2 cellular contexts compared by ENCODE assay signal in the genomic region with DNA sequence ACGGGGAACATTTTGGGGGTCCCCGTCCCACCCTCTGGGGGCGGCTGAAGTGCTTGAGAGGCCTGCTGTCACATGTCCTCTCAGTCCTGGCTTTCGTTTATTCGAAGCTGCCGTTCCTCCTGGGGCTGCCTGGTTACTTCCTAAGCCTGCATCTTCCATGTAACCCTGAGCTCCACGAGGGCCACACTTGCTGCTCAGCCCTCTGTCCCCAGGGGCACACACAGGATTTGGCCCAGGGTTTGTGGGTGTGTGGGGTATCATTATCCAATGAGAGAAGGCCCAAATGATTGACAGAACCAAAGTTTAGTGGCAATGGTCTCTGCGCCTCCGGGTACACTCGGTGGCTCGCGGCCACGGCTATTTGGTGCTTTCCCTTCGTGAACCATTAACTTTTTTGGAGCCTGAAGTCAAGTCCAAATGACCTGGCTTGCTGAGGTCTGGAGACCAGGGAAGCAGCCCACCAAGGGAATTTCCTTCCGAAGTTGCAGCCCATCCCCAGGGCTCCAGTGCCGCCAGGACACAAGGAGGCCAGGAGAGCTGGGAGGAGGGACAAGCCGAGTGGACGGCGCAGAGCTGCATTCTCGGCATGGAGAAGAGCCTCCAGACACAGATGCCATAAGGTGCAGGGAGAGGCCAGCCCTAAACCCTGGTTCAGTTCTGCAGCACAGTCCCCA.
TF ChIP-seq lines count a peak whose summit lies in the region.

No MANE protein-coding gene starts in this region.

TF ChIP-seq in IMR-90, 13 proteins besides CTCF, POLR2A, EP300 and RAD21:
- TF ChIP-seq MXI1 (IDR thresholded peaks at IDR 0.05; ENCODE audit: borderline replicate concordance, low read depth, low read length): no peak
- no peak for TF ChIP-seq NFE2L2 (IDR thresholded peaks at IDR 0.05; ENCODE audit: low read depth, low read length)
- no peak for TF ChIP-seq CEBPB (IDR thresholded peaks at IDR 0.05; ENCODE audit: low read depth, low read length)
- TF ChIP-seq BHLHE40 (IDR thresholded peaks at IDR 0.05; ENCODE audit: low read depth, low read length): no peak
- TF ChIP-seq, protein P1, sequence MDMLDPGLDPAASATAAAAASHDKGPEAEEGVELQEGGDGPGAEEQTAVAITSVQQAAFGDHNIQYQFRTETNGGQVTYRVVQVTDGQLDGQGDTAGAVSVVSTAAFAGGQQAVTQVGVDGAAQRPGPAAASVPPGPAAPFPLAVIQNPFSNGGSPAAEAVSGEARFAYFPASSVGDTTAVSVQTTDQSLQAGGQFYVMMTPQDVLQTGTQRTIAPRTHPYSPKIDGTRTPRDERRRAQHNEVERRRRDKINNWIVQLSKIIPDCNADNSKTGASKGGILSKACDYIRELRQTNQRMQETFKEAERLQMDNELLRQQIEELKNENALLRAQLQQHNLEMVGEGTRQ (IDR thresholded peaks at IDR 0.05; ENCODE audit: low read depth, low read length): no peak
- TF ChIP-seq MAZ (IDR thresholded peaks at IDR 0.05; ENCODE audit: borderline replicate concordance, low read depth, low read length): no peak
- no peak for TF ChIP-seq CHD1 (IDR thresholded peaks at IDR 0.05; ENCODE audit: low read depth, low read length)
- TF ChIP-seq MAFK (IDR thresholded peaks at IDR 0.05; ENCODE audit: low read depth, low read length): no peak
- TF ChIP-seq, protein P2, sequence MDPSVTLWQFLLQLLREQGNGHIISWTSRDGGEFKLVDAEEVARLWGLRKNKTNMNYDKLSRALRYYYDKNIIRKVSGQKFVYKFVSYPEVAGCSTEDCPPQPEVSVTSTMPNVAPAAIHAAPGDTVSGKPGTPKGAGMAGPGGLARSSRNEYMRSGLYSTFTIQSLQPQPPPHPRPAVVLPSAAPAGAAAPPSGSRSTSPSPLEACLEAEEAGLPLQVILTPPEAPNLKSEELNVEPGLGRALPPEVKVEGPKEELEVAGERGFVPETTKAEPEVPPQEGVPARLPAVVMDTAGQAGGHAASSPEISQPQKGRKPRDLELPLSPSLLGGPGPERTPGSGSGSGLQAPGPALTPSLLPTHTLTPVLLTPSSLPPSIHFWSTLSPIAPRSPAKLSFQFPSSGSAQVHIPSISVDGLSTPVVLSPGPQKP (IDR thresholded peaks at IDR 0.05; ENCODE audit: borderline replicate concordance, low read depth, low read length): no peak
- TF ChIP-seq FOS (IDR thresholded peaks at IDR 0.05; ENCODE audit: low read depth, low read length): no peak
- TF ChIP-seq RFX5 (IDR thresholded peaks at IDR 0.05; ENCODE audit: low read depth, low read length): no peak
- TF ChIP-seq RCOR1 (IDR thresholded peaks at IDR 0.05; ENCODE audit: insufficient replicate concordance, low read length): no peak
- no peak for TF ChIP-seq SMC3 (IDR thresholded peaks at IDR 0.05; ENCODE audit: low read depth, low read length)

TF ChIP-seq in WTC11, 78 proteins besides CTCF, POLR2A, EP300 and RAD21:
- TF ChIP-seq, protein P3, sequence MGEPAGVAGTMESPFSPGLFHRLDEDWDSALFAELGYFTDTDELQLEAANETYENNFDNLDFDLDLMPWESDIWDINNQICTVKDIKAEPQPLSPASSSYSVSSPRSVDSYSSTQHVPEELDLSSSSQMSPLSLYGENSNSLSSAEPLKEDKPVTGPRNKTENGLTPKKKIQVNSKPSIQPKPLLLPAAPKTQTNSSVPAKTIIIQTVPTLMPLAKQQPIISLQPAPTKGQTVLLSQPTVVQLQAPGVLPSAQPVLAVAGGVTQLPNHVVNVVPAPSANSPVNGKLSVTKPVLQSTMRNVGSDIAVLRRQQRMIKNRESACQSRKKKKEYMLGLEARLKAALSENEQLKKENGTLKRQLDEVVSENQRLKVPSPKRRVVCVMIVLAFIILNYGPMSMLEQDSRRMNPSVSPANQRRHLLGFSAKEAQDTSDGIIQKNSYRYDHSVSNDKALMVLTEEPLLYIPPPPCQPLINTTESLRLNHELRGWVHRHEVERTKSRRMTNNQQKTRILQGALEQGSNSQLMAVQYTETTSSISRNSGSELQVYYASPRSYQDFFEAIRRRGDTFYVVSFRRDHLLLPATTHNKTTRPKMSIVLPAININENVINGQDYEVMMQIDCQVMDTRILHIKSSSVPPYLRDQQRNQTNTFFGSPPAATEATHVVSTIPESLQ (CRISPR knock-in tag; IDR thresholded peaks at IDR 0.05): no peak
- TF ChIP-seq ZNF219 (CRISPR knock-in tag; IDR thresholded peaks at IDR 0.05; ENCODE audit: borderline replicate concordance) (no peak), RORB (CRISPR knock-in tag; IDR thresholded peaks at IDR 0.05) (no peak), ZNF317 (CRISPR knock-in tag; IDR thresholded peaks at IDR 0.05; ENCODE audit: borderline replicate concordance, low read depth) (no peak), ATF1 (CRISPR knock-in tag; IDR thresholded peaks at IDR 0.05) (no peak), ESRRA (CRISPR knock-in tag; IDR thresholded peaks at IDR 0.05; ENCODE audit: borderline replicate concordance) (no peak), SOX15 (CRISPR knock-in tag; IDR thresholded peaks at IDR 0.05) (no peak), NFE2L1 (CRISPR knock-in tag; IDR thresholded peaks at IDR 0.05) (no peak), NR1H2 (CRISPR knock-in tag; IDR thresholded peaks at IDR 0.05) (no peak), ZNF396 (CRISPR knock-in tag; IDR thresholded peaks at IDR 0.05; ENCODE audit: borderline replicate concordance) (no peak), TEAD1 (CRISPR knock-in tag; IDR thresholded peaks at IDR 0.05) (no peak)
- TF ChIP-seq, protein P4, sequence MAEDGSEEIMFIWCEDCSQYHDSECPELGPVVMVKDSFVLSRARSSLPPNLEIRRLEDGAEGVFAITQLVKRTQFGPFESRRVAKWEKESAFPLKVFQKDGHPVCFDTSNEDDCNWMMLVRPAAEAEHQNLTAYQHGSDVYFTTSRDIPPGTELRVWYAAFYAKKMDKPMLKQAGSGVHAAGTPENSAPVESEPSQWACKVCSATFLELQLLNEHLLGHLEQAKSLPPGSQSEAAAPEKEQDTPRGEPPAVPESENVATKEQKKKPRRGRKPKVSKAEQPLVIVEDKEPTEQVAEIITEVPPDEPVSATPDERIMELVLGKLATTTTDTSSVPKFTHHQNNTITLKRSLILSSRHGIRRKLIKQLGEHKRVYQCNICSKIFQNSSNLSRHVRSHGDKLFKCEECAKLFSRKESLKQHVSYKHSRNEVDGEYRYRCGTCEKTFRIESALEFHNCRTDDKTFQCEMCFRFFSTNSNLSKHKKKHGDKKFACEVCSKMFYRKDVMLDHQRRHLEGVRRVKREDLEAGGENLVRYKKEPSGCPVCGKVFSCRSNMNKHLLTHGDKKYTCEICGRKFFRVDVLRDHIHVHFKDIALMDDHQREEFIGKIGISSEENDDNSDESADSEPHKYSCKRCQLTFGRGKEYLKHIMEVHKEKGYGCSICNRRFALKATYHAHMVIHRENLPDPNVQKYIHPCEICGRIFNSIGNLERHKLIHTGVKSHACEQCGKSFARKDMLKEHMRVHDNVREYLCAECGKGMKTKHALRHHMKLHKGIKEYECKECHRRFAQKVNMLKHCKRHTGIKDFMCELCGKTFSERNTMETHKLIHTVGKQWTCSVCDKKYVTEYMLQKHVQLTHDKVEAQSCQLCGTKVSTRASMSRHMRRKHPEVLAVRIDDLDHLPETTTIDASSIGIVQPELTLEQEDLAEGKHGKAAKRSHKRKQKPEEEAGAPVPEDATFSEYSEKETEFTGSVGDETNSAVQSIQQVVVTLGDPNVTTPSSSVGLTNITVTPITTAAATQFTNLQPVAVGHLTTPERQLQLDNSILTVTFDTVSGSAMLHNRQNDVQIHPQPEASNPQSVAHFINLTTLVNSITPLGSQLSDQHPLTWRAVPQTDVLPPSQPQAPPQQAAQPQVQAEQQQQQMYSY (CRISPR knock-in tag; IDR thresholded peaks at IDR 0.05): no peak; the same call in 1 of the 2 replicates
- TF ChIP-seq, protein P5, sequence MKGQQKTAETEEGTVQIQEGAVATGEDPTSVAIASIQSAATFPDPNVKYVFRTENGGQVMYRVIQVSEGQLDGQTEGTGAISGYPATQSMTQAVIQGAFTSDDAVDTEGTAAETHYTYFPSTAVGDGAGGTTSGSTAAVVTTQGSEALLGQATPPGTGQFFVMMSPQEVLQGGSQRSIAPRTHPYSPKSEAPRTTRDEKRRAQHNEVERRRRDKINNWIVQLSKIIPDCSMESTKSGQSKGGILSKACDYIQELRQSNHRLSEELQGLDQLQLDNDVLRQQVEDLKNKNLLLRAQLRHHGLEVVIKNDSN (CRISPR knock-in tag; IDR thresholded peaks at IDR 0.05): no peak
- TF ChIP-seq, protein P6, sequence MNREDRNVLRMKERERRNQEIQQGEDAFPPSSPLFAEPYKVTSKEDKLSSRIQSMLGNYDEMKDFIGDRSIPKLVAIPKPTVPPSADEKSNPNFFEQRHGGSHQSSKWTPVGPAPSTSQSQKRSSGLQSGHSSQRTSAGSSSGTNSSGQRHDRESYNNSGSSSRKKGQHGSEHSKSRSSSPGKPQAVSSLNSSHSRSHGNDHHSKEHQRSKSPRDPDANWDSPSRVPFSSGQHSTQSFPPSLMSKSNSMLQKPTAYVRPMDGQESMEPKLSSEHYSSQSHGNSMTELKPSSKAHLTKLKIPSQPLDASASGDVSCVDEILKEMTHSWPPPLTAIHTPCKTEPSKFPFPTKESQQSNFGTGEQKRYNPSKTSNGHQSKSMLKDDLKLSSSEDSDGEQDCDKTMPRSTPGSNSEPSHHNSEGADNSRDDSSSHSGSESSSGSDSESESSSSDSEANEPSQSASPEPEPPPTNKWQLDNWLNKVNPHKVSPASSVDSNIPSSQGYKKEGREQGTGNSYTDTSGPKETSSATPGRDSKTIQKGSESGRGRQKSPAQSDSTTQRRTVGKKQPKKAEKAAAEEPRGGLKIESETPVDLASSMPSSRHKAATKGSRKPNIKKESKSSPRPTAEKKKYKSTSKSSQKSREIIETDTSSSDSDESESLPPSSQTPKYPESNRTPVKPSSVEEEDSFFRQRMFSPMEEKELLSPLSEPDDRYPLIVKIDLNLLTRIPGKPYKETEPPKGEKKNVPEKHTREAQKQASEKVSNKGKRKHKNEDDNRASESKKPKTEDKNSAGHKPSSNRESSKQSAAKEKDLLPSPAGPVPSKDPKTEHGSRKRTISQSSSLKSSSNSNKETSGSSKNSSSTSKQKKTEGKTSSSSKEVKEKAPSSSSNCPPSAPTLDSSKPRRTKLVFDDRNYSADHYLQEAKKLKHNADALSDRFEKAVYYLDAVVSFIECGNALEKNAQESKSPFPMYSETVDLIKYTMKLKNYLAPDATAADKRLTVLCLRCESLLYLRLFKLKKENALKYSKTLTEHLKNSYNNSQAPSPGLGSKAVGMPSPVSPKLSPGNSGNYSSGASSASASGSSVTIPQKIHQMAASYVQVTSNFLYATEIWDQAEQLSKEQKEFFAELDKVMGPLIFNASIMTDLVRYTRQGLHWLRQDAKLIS (CRISPR knock-in tag; IDR thresholded peaks at IDR 0.05; ENCODE audit: borderline replicate concordance): no peak
- TF ChIP-seq, protein P7, sequence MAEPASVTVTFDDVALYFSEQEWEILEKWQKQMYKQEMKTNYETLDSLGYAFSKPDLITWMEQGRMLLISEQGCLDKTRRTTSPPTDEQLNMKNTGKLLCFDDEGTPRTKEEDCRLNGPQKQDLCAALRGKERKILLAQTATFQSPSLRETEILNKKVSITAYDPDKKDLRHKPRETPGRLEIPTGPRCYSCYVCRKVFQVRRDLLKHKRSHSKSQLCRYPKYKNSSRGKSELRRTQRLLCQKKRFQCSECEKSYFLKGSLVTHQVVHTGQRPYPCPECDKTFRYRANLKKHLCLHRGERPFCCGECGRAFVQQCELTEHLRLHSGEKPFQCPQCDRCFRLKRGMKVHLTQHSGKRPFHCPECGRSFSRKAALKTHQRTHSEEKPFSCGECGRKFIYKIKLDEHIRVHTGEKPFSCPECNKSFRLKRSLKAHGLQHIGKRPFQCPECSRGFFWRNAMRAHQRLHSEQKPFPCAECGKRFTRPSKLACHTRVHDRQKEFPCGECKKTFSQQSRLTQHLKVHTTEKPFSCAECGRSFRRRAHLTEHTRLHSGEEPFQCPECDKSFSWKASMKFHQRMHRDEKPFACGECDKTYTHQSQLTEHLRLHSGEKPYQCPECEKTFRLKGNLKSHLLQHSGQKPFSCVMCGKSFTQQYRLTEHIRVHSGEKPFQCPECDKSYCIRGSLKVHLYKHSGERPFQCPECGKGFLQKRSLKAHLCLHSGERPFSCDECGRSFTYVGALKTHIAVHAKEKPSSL (CRISPR knock-in tag; conservative IDR thresholded peaks at IDR 0.05): no peak
- TF ChIP-seq, protein P8, sequence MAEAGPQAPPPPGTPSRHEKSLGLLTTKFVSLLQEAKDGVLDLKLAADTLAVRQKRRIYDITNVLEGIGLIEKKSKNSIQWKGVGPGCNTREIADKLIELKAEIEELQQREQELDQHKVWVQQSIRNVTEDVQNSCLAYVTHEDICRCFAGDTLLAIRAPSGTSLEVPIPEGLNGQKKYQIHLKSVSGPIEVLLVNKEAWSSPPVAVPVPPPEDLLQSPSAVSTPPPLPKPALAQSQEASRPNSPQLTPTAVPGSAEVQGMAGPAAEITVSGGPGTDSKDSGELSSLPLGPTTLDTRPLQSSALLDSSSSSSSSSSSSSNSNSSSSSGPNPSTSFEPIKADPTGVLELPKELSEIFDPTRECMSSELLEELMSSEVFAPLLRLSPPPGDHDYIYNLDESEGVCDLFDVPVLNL (CRISPR knock-in tag; IDR thresholded peaks at IDR 0.05; ENCODE audit: borderline replicate concordance, low read depth): no peak
